8 cellular contexts compared by ENCODE assay signal in the genomic region with DNA sequence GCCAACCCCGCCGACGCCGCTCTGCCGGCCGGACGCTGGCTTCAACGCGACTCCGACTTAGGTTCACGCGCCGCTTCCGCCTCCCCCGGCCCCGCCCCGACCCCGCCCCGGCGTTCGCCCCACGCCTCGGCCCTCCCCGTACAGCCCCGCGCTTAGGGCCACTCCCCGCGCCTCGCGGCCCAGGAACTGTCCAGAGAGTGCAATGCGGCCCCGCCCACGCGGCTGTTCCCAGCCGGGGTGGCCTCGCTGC. TPM values are rescaled to one million over a fixed set of nuclear protein-coding genes. Genes with fewer than 3 reads are reported as not detected.
A peak's percentile ranks its signal among the peaks of the same experiment; 100 is the strongest.
DNase-seq lines count a peak whose midpoint lies in the region; ATAC-seq, FAIRE-seq and TF ChIP-seq lines count a peak whose summit lies in the region.

A gene with protein sequence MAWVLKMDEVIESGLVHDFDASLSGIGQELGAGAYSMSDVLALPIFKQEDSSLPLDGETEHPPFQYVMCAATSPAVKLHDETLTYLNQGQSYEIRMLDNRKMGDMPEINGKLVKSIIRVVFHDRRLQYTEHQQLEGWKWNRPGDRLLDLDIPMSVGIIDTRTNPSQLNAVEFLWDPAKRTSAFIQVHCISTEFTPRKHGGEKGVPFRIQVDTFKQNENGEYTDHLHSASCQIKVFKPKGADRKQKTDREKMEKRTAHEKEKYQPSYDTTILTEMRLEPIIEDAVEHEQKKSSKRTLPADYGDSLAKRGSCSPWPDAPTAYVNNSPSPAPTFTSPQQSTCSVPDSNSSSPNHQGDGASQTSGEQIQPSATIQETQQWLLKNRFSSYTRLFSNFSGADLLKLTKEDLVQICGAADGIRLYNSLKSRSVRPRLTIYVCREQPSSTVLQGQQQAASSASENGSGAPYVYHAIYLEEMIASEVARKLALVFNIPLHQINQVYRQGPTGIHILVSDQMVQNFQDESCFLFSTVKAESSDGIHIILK (minus strand): TSS at position 78 of the 250 bp plus-strand sequence. CDS start 557 bp downstream, outside the sequence.

- no peak within 1 kb of the TSS for H2AK5ac ChIP-seq in H1 (ENCODE audit: low read depth, low read length)

- H3K23me2 ChIP-seq in H1 (ENCODE audit: low read depth, low read length) = peaks cover 10% of the 10 kb centered on the region

- no peak for TF ChIP-seq EP300 in H1 (IDR thresholded peaks at IDR 0.05; ENCODE audit: borderline replicate concordance in 1 of 2, low read depth in 2 of 2, low read length in 2 of 2)

- H3K14ac ChIP-seq in H1 (ENCODE audit: insufficient read length) = no peak within 1 kb of the TSS

- FAIRE-seq in GM19239 (lab: Jason Lieb, UNC) (no peak), H1 (lab: Jason Lieb, UNC) (no peak)

- H3K27ac ChIP-seq in H1 (ENCODE audit: low read depth, low read length) (peak within 1 kb of the TSS; percentile 84), muscle layer of duodenum (ENCODE audit: low read length) (peak within 1 kb of the TSS; percentile 100), aorta (ENCODE audit: low read depth in 1 of 2, low read length in 2 of 2) (peak within 1 kb of the TSS; percentile 58 to 95)

- WGBS in H1 (ENCODE audit: extremely low coverage in 1 of 2, insufficient coverage in 1 of 2, insufficient read length in 1 of 2, insufficient replicate concordance in 2 of 2, low coverage in 1 of 2, low lambda C conversion rate in 2 of 2, missing lambda C conversion rate in 1 of 2), 2 experiments = 0% methylated on average over 14 of the region's 36 CpGs; no CpG with 5 or more reads in 1 of the 2 experiments
- 1% methylated on average over 16 to 36 of the region's 36 CpGs for WGBS in aorta, 2 donors

- H2BK5ac ChIP-seq in H1 (ENCODE audit: low read depth, low read length) = peak within 1 kb of the TSS; percentile 94

- no peak for TF ChIP-seq RAD21 in H1 (IDR thresholded peaks at IDR 0.05 in 1 of 2, conservative IDR thresholded peaks at IDR 0.05 in 1 of 2; ENCODE audit: low read depth in 2 of 2, low read length in 2 of 2)

- H2BK20ac ChIP-seq in H1 (ENCODE audit: low read length) = 0 out of 2 replicates have a peak within 1 kb of the TSS, but pooled peaks have one; percentile 21

- H3K4me1 Mint-ChIP-seq in T-cell = peaks cover 51 to 56% (median 52%) of the 10 kb centered on the region in 3 donors

- peak within 1 kb of the TSS; percentile 92 to 94 for H3K4me2 ChIP-seq in H1 (ENCODE audit: insufficient read depth in 1 of 2, low read depth in 2 of 2, low read length in 2 of 2)

- peak within 1 kb of the TSS; percentile 94 for H4K8ac ChIP-seq in H1 (ENCODE audit: extremely low read depth, insufficient read depth, low read length)

- H3K18ac ChIP-seq in H1 (ENCODE audit: extremely low read depth, low read length) = peak within 1 kb of the TSS; percentile 63

- intact Hi-C loops in aorta (cut with DNase I) = no loop called here

- H3K56ac ChIP-seq in H1 (replicated peaks; ENCODE audit: insufficient read length, low read depth, low read length) = peak within 1 kb of the TSS; percentile 75

- no peaks in the 10 kb centered on the region for H3K36me3 Mint-ChIP-seq in T-cell

- peak within 1 kb of the TSS; percentile 86 for H3K4ac ChIP-seq in H1 (replicated peaks; ENCODE audit: insufficient read length, low read depth, low read length)

- H3K36me3 ChIP-seq in H1 (ENCODE audit: control insufficient read depth in 2 of 4, insufficient read depth in 4 of 4, low read length in 3 of 4) (no peaks in the 10 kb centered on the region), muscle layer of duodenum (ENCODE audit: control insufficient read depth in 1 of 2, insufficient read depth in 2 of 2, low read length in 2 of 2) (peaks cover 0 to 5% of the 10 kb centered on the region in 2 donors), aorta (ENCODE audit: control insufficient read depth in 1 of 2, insufficient read depth in 2 of 2, low read length in 1 of 2) (no peaks in the 10 kb centered on the region)

- peak within 1 kb of the TSS; percentile 13 for H2BK15ac ChIP-seq in H1 (ENCODE audit: low read length)

- peak within 1 kb of the TSS; percentile 95 to 100 (median 99) for H3K4me3 Mint-ChIP-seq in T-cell

- peaks cover 2% of the 10 kb centered on the region; the same call in 1 of the 2 replicates for H3K79me1 ChIP-seq in H1 (ENCODE audit: low read depth, low read length)

- no peak within 1 kb of the TSS for H3K23ac ChIP-seq in H1 (ENCODE audit: insufficient read length)

- peak within 1 kb of the TSS; percentile 83 to 97 (median 86) for H3K9ac ChIP-seq in H1 (replicated peaks in 1 of 4; ENCODE audit: extremely low read depth in 1 of 4, low read depth in 3 of 4, low read length in 3 of 4)

- peaks cover 10 to 15% of the 10 kb centered on the region in 2 experiments for H4K20me1 ChIP-seq in H1 (replicated peaks in 1 of 2; ENCODE audit: control insufficient read depth in 1 of 2, insufficient read depth in 2 of 2, low read length in 2 of 2)

- no peaks in the 10 kb centered on the region for H3K27me3 Mint-ChIP-seq in T-cell

- H2AFZ ChIP-seq in H1 (ENCODE audit: low read length) = peak within 1 kb of the TSS; percentile 95

- TF ChIP-seq POLR2A in H1 (IDR thresholded peaks at IDR 0.05; ENCODE audit: control extremely low read depth in 1 of 2, low read depth in 2 of 2, low read length in 2 of 2) = no peak

- DNase-seq in GM19239 (ENCODE audit: insufficient read length, low spot score) (peak; percentile 85), T-cell (no peak), H1 (ENCODE audit: low read depth in 1 of 2, low spot score in 2 of 2) (no peak), aorta (peak; percentile 100), pons (ENCODE audit: low spot score) (no peak), dedifferentiated amniotic fluid mesenchymal stem cell (ENCODE audit: extremely low spot score) (no peak)

- H3K27ac Mint-ChIP-seq in T-cell = peak within 1 kb of the TSS; percentile 100

- H4K91ac ChIP-seq in H1 (replicated peaks; ENCODE audit: insufficient read length, low read length) = peak within 1 kb of the TSS; percentile 45

- H3K79me2 ChIP-seq in H1 (ENCODE audit: control insufficient read depth in 1 of 2, insufficient read depth in 2 of 2, low read length in 2 of 2) = peaks cover 24 to 45% of the 10 kb centered on the region in 2 experiments

- H3K9me3 Mint-ChIP-seq in T-cell = no peaks in the 10 kb centered on the region

- H4K5ac ChIP-seq in H1 (ENCODE audit: insufficient read length, low read depth, low read length) = peak within 1 kb of the TSS; percentile 96

- H2BK12ac ChIP-seq in H1 (ENCODE audit: low read depth, low read length) = peak within 1 kb of the TSS; percentile 18; the same call in 1 of the 2 replicates

- TF ChIP-seq CTCF in H1 (IDR thresholded peaks at IDR 0.05; ENCODE audit: control extremely low read depth in 1 of 3, insufficient read depth in 1 of 3, low read depth in 1 of 3, low read length in 3 of 3) = no peak

- POLR2A ChIA-PET in T-cell (lab: Charles Lee) (interaction anchor here in 1 of 2 donors (0.6 to 1.0 kb wide), 3 partner anchors 11 to 358 kb away, joined by 4 to 7 read pairs (median 5); a partner anchor contains a TSS), H1 (lab: Charles Lee; ENCODE audit: partially characterized antibody) (interaction anchor here (0.7 to 6.1 kb wide), 15 partner anchors 12 to 358 kb away, joined by 3 to 82 read pairs (median 3); a partner anchor contains a TSS)

- no peak within 1 kb of the TSS for H2BK120ac ChIP-seq in H1 (replicated peaks; ENCODE audit: low read depth, low read length)

- CTCF ChIA-PET in T-cell (lab: Charles Lee) (interaction anchor here in 1 of 2 donors (1.0 to 1.4 kb wide), 3 partner anchors 9 to 358 kb away, joined by 4 to 7 read pairs (median 5); a partner anchor contains a TSS), H1 (lab: Charles Lee; ENCODE audit: partially characterized antibody) (interaction anchor here (0.7 to 1.0 kb wide), 5 partner anchors 9 to 180 kb away, joined by 3 read pairs; no protein-coding TSS in a partner anchor)

- no peak for ATAC-seq in T-cell (replicated peaks in 1 of 4)
- peak; percentile 97 for ATAC-seq in aorta (ENCODE audit: low FRiP score)
- ATAC-seq in HG02610 (IDR thresholded peaks at IDR 0.05; ENCODE audit: unreplicated experiment) = no peak

- H3K4me3 ChIP-seq in H1 (ENCODE audit: extremely low read depth in 1 of 4, insufficient read depth in 2 of 4, low read depth in 3 of 4, low read length in 4 of 4) = peak within 1 kb of the TSS; percentile 82 to 94 (median 88)
- peak within 1 kb of the TSS; percentile 77 to 96 for H3K4me3 ChIP-seq in muscle layer of duodenum (ENCODE audit: low read depth in 1 of 2, low read length in 2 of 2)
- H3K4me3 ChIP-seq in aorta (ENCODE audit: low read length in 2 of 2) = peak within 1 kb of the TSS; percentile 55 to 78

- H3K4me1 ChIP-seq in H1 (replicated peaks in 1 of 4; ENCODE audit: control insufficient read depth in 3 of 4, insufficient read depth in 4 of 4, low read length in 3 of 4) (peaks cover 0 to 6% (median 2%) of the 10 kb centered on the region in 4 experiments; a peak in 4 of 7 replicates), muscle layer of duodenum (ENCODE audit: control insufficient read depth in 1 of 2, insufficient read depth in 2 of 2, low read length in 2 of 2) (peaks cover 16 to 30% of the 10 kb centered on the region in 2 donors), aorta (ENCODE audit: control insufficient read depth in 1 of 2, insufficient read depth in 2 of 2, low read length in 2 of 2) (peaks cover 0 to 4% of the 10 kb centered on the region in 2 donors)

- no peaks in the 10 kb centered on the region; a peak in 1 of 7 replicates for H3K27me3 ChIP-seq in H1 (replicated peaks in 1 of 4; ENCODE audit: control insufficient read depth in 3 of 4, extremely low read depth in 1 of 4, insufficient read depth in 3 of 4, low read length in 3 of 4)
- H3K27me3 ChIP-seq in muscle layer of duodenum (ENCODE audit: low read depth, low read length) = no peaks in the 10 kb centered on the region
- no peaks in the 10 kb centered on the region for H3K27me3 ChIP-seq in aorta (ENCODE audit: control insufficient read depth in 1 of 2, insufficient read depth in 2 of 2, low read length in 1 of 2)

- H3K9me3 ChIP-seq in H1 (ENCODE audit: insufficient read depth in 2 of 2, low read depth in 1 of 2, low read length in 1 of 2) (no peaks in the 10 kb centered on the region), muscle layer of duodenum (ENCODE audit: control insufficient read depth in 1 of 2, low read length in 2 of 2) (no peaks in the 10 kb centered on the region), aorta (ENCODE audit: control insufficient read depth, low read length) (no peaks in the 10 kb centered on the region)

RNA-seq across cellular contexts. Expression of the gene that starts here (rescaled TPM):
- 100 to 1,000 TPM in 1 of 5 donors, 10 to 100 TPM in 4; 87.3 to 101 (median 91.4) TPM for total RNA-seq in T-cell
- total RNA-seq in H1 (2021; fragmentation: NEBNext Ultra II Directional; extraction: Animal tissue kit (Norgen Biotek cat#: 25700)) = 64.5 and 71.9 TPM in 2 replicates
- polyA plus RNA-seq in H1 (2011; rRNA removed) = 41.4 and 47.3 TPM in 2 replicates
- polyA plus RNA-seq in H1 (2011; cell fraction: cytosol; rRNA removed) = 71.8 TPM
- polyA plus RNA-seq in H1 (2011; cell fraction: nucleus; rRNA removed) = 165 TPM
- polyA plus RNA-seq in H1 (2012, experiment 1 of 2) = 54.7 to 73.7 TPM (median 62.4 TPM) in 4 replicates
- 7.3 TPM for polyA plus RNA-seq in H1 (2012, experiment 2 of 2)
- polyA plus RNA-seq in H1 (2013, experiment 1 of 2) = 68.1 TPM
- 61.2 TPM for polyA plus RNA-seq in H1 (2013, experiment 2 of 2)
- 92.7 and 99.5 TPM in 2 replicates for polyA minus RNA-seq in H1 (2011; rRNA and poly(A)+ RNA removed)
- polyA minus RNA-seq in H1 (2011; cell fraction: cytosol; rRNA and poly(A)+ RNA removed) = 58.2 TPM
- 124 TPM for polyA minus RNA-seq in H1 (2011; cell fraction: nucleus; rRNA and poly(A)+ RNA removed)
- total RNA-seq in aorta = 10 to 100 TPM; 56.5 to 62.8 TPM
- polyA plus RNA-seq in aorta = 10 to 100 TPM; 39.8 to 45.4 TPM

Comparison
In these comparisons a context has a peak if more than half of its experiments do, and no peak if none do; other contexts are left out.
1. DNase-seq: peak in GM19239 (single experiment) and aorta (2 of 2); none in T-cell (0 of 34), H1 (0 of 2), pons (single experiment) and dedifferentiated amniotic fluid mesenchymal stem cell (single experiment).
2. Peak in every context shown above with its lines, with median percentiles within 50 percentile points of each other: H3K27ac ChIP-seq and H3K4me3 ChIP-seq.